In genomic region chr14:99729991-99730875, GRCh38 we compare ENCODE assay signal across 8 cellular contexts. TPM values are rescaled to one million over a fixed set of nuclear protein-coding genes. Genes with fewer than 3 reads are reported as not detected.
DNase-seq lines count a peak whose midpoint lies in the region; ATAC-seq, FAIRE-seq and TF ChIP-seq lines count a peak whose summit lies in the region.

No MANE protein-coding gene starts in this region.

- TF ChIP-seq CTCF in Loucy (conservative IDR thresholded peaks at IDR 0.05; ENCODE audit: low read length) (peak; percentile 80), WTC11 (IDR thresholded peaks at IDR 0.05) (peak; percentile 89), bronchial epithelial cell (IDR thresholded peaks at IDR 0.05; ENCODE audit: insufficient read depth, low read length, severe bottlenecking) (peak; percentile 85), kidney epithelial cell (IDR thresholded peaks at IDR 0.05; ENCODE audit: insufficient read depth, low read length, poor library complexity, severe bottlenecking) (peak; percentile 66)

- H3K36me3 ChIP-seq in Loucy (ENCODE audit: insufficient read depth, low read length) (no peaks in the 10 kb centered on the region), bronchial epithelial cell (ENCODE audit: control insufficient read depth, insufficient read depth, low read length) (no peaks in the 10 kb centered on the region), kidney epithelial cell (ENCODE audit: control insufficient read depth, insufficient read depth, low read length) (no peaks in the 10 kb centered on the region)

- H3F3A ChIP-seq in Loucy (ENCODE audit: low read depth): no peaks in the 10 kb centered on the region

- H3K27ac Mint-ChIP-seq in WTC11: no peak overlapping the region

- H3K27me3 Mint-ChIP-seq in WTC11 (ENCODE audit: low read depth): no peaks in the 10 kb centered on the region

- no peaks in the 10 kb centered on the region for H3K9me3 ChIP-seq in Loucy (ENCODE audit: insufficient read depth, low read depth, low read length)

- peak overlapping the region; percentile 42 for H3K4me2 ChIP-seq in Loucy (ENCODE audit: low read depth, low read length, poor library complexity, severe bottlenecking)

- no peaks in the 10 kb centered on the region for H4K20me1 ChIP-seq in Loucy (ENCODE audit: insufficient read depth, low read length, poor library complexity, severe bottlenecking)

- peak; percentile 93 for DNase-seq in AG20443 (ENCODE audit: low spot score)
- DNase-seq in WTC11 (ENCODE audit: low spot score): peak; percentile 93
- DNase-seq in bronchial epithelial cell (ENCODE audit: low read depth): no peak
- DNase-seq in kidney epithelial cell (ENCODE audit: low read depth): no peak
- DNase-seq in stimulated activated CD4-positive, alpha-beta T cell treated with anti-CD3 and anti-CD28 coated beads, Interleukin-1b, Interleukin-23, amount 100 ng/mL, for 48 hours: peak; percentile 61
- no peak for DNase-seq in KG1 (lab: John Stamatoyannopoulos, UW)

- peak overlapping the region; percentile 68 for H3K4me3 Mint-ChIP-seq in WTC11

- no peaks in the 10 kb centered on the region for H3K9me3 Mint-ChIP-seq in WTC11

- H2AFZ ChIP-seq in Loucy (ENCODE audit: low read length): no peak overlapping the region

- H3K4me1 ChIP-seq in Loucy (ENCODE audit: insufficient read depth, low read length, poor library complexity, severe bottlenecking): no peaks in the 10 kb centered on the region

- FAIRE-seq in bronchial epithelial cell (lab: Jason Lieb, UNC): no peak

- CTCF ChIA-PET in WTC11 (lab: Charles Lee): interaction anchor here (0.5 to 2.8 kb wide), 48 partner anchors 8 to 680 kb away, joined by 3 to 22 read pairs (median 4); partner anchors contain the start of genes CYP46A1 and EML1

- H3K79me2 ChIP-seq in Loucy (ENCODE audit: insufficient read depth, low read length): no peaks in the 10 kb centered on the region

- POLR2A ChIA-PET in WTC11 (lab: Charles Lee): interaction anchor here (0.6 to 0.8 kb wide), 2 partner anchors 18 to 287 kb away, joined by 3 read pairs; no protein-coding TSS in a partner anchor

- H3K4me3 ChIP-seq in Loucy (ENCODE audit: low read length, poor library complexity, severe bottlenecking) (no peak overlapping the region), bronchial epithelial cell (ENCODE audit: low read depth, low read length) (peak overlapping the region; percentile 16), kidney epithelial cell (ENCODE audit: low read depth, low read length) (peak overlapping the region; percentile 41)

- no peaks in the 10 kb centered on the region for H3K9me2 ChIP-seq in Loucy (replicated peaks; ENCODE audit: low read depth, low read length)

- H3K4me1 Mint-ChIP-seq in WTC11: 0 out of 2 replicates have a peak, but pooled peaks cover 2% of the 10 kb centered on the region

- H3K27me3 ChIP-seq in Loucy (ENCODE audit: insufficient read depth, low read length, poor library complexity, severe bottlenecking): no peaks in the 10 kb centered on the region
- H3K27me3 ChIP-seq in bronchial epithelial cell (ENCODE audit: control insufficient read depth, insufficient read depth, low read length): peaks cover 6% of the 10 kb centered on the region
- H3K27me3 ChIP-seq in kidney epithelial cell (ENCODE audit: control insufficient read depth, insufficient read depth, low read length): peaks cover 53% of the 10 kb centered on the region

- H3K36me3 Mint-ChIP-seq in WTC11: no peaks in the 10 kb centered on the region

- no peak overlapping the region for H3K9ac ChIP-seq in Loucy (ENCODE audit: low read depth, low read length, poor library complexity, severe bottlenecking)

- ATAC-seq in GM19452 (IDR thresholded peaks at IDR 0.05; ENCODE audit: unreplicated experiment) (peak; percentile 77), WTC11 (peak; percentile 75)

TF ChIP-seq in WTC11, 78 proteins besides CTCF, POLR2A, EP300 and RAD21:
- TF ChIP-seq KAT7 (CRISPR knock-in tag; IDR thresholded peaks at IDR 0.05; ENCODE audit: borderline replicate concordance) (0 out of 2 replicates have a peak, but pooled peaks have one; percentile 41), ZNF423 (CRISPR knock-in tag; IDR thresholded peaks at IDR 0.05) (peak; percentile 76), E2F5 (CRISPR knock-in tag; IDR thresholded peaks at IDR 0.05) (peak; percentile 76; the same call in 1 of the 2 replicates), NR2C2 (CRISPR knock-in tag; IDR thresholded peaks at IDR 0.05) (no peak), ETV6 (CRISPR knock-in tag; IDR thresholded peaks at IDR 0.05) (peak; percentile 53; the same call in 1 of the 2 replicates), HMGXB4 (CRISPR knock-in tag; IDR thresholded peaks at IDR 0.05) (peak; percentile 91), PREB (CRISPR knock-in tag; IDR thresholded peaks at IDR 0.05; ENCODE audit: borderline replicate concordance) (no peak), SP1 (CRISPR knock-in tag; conservative IDR thresholded peaks at IDR 0.05) (peak; percentile 45; the same call in 1 of the 2 replicates)
TF ChIP-seq in WTC11: peak in this region for 6.

RNA-seq across cellular contexts. Expression of gene CYP46A1, which starts 46.1 kb away (rescaled TPM):
- total RNA-seq in WTC11 (2021) (0.57 to 0.77 TPM (median 0.73 TPM) in 3 replicates), bronchial epithelial cell (0.13 TPM in 1 of 2 replicates, not detected in the other), kidney epithelial cell (not detected in 2 replicates)

Comparison
In these comparisons a context has a peak if more than half of its experiments do, and no peak if none do; other contexts are left out.
1. DNase-seq: peak in AG20443 (single experiment), WTC11 (single experiment) and stimulated activated CD4-positive, alpha-beta T cell treated with anti-CD3 and anti-CD28 coated beads, Interleukin-1b, Interleukin-23, amount 100 ng/mL, for 48 hours (single experiment); none in bronchial epithelial cell (single experiment), kidney epithelial cell (single experiment) and KG1 (single experiment).
2. Peak in every context shown above with its lines, with median percentiles within 50 percentile points of each other: CTCF ChIP-seq.